Comparison of ENCODE assay signal across 1 cellular context in the genomic region with DNA sequence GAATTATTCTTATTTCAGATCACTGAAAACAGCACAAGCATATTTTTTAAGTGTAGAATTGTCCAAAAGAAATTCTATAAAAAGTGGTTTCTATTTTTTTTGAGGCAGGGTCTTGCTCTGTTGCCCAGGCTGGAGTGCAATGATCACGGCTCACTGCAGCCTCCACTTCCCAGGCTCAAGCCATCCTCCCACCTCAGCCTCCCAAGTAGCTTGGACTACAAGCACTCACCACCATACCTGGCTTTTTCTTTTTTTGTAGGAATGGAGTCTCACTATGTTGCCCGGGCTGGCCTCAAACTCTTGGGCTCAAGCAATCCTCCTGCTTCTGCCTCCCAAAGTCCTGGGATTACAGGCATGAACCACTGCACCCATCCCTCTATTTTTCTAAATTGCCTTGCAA. TPM values are rescaled to one million over a fixed set of nuclear protein-coding genes. Genes with fewer than 3 reads are reported as not detected.
"Had no signal": no experiment of that assay in that cellular context is flagged by ENCODE, and none has a peak within 500 bp of the region (broad histone marks: within the 10 kb centered on the region; RNA-seq: fewer than 3 reads in every experiment).

No MANE protein-coding gene starts in this region.

RNA-seq across cellular contexts. Expression of a gene that starts 34.7 kb away (rescaled TPM):
- total RNA-seq: MCF 10A had no signal
